In genomic region chr10:125158528-125159485, GRCh38 we compare ENCODE assay signal across 8 cellular contexts. TPM values are rescaled to one million over a fixed set of nuclear protein-coding genes. Genes with fewer than 3 reads are reported as not detected.
A peak's percentile ranks its signal among the peaks of the same experiment; 100 is the strongest.
DNase-seq lines count a peak whose midpoint lies in the region; ATAC-seq and TF ChIP-seq lines count a peak whose summit lies in the region.

No MANE protein-coding gene starts in this region.

- H3K9ac ChIP-seq in HUES48 (ENCODE audit: low read depth, low read length): peak overlapping the region; percentile 88

- H3K4me3 ChIP-seq in HUES48 (ENCODE audit: low read depth, low read length): peak overlapping the region; percentile 81
- peak overlapping the region; percentile 80 to 87 for H3K4me3 ChIP-seq in neutrophil (ENCODE audit: low read depth in 1 of 2, low read length in 1 of 2)

- peaks cover 5% of the 10 kb centered on the region for H3K36me3 Mint-ChIP-seq in activated T-helper 17 cell treated with anti-CD3 and anti-CD28 coated beads, Interleukin-2, amount 50 U/mL, for 72 hours (ENCODE audit: low read depth)
- no peaks in the 10 kb centered on the region for H3K36me3 Mint-ChIP-seq in glutamatergic neuron (ENCODE audit: unreplicated experiment)

- no peaks in the 10 kb centered on the region for H3K27me3 ChIP-seq in HUES48 (ENCODE audit: control insufficient read depth, insufficient read depth, low read length)
- H3K27me3 ChIP-seq in neutrophil: peaks cover 19% of the 10 kb centered on the region

- ATAC-seq in activated T-helper 17 cell treated with anti-CD3 and anti-CD28 coated beads, Interleukin-2, amount 50 U/mL, for 72 hours (replicated peaks): no peak
- no peak for ATAC-seq in HG03342 (IDR thresholded peaks at IDR 0.05; ENCODE audit: unreplicated experiment)

- no peaks in the 10 kb centered on the region for H3K9me3 Mint-ChIP-seq in activated T-helper 17 cell treated with anti-CD3 and anti-CD28 coated beads, Interleukin-2, amount 50 U/mL, for 72 hours
- peaks cover 12% of the 10 kb centered on the region for H3K9me3 Mint-ChIP-seq in glutamatergic neuron (ENCODE audit: unreplicated experiment)

- H3K27ac Mint-ChIP-seq in activated T-helper 17 cell treated with anti-CD3 and anti-CD28 coated beads, Interleukin-2, amount 50 U/mL, for 72 hours: no peak overlapping the region
- H3K27ac Mint-ChIP-seq in glutamatergic neuron (ENCODE audit: unreplicated experiment): peak overlapping the region; percentile 96

- H3K27ac ChIP-seq in HUES48 (ENCODE audit: low read depth, low read length) (peak overlapping the region; percentile 94), neutrophil (peak overlapping the region; percentile 94)

- TF ChIP-seq CTCF in glutamatergic neuron (IDR thresholded peaks at IDR 0.05; ENCODE audit: partially characterized antibody, unreplicated experiment) (no peak), neutrophil (IDR thresholded peaks at IDR 0.05) (no peak)

- peak; percentile 79 for DNase-seq in EH (ENCODE audit: low read depth)
- no peak for DNase-seq in glutamatergic neuron
- no peak for DNase-seq in NCI-H2196 treated with DMSO at 0.1 percent for 48 hours (lab: John Stamatoyannopoulos, UW; ENCODE audit: unreplicated experiment)
- no peak for DNase-seq in NCI-H1930 (lab: John Stamatoyannopoulos, UW)

- H3K9me3 ChIP-seq in HUES48 (ENCODE audit: control insufficient read depth, insufficient read depth, low read length) (no peaks in the 10 kb centered on the region), neutrophil (no peaks in the 10 kb centered on the region)

- peaks cover 44% of the 10 kb centered on the region for H3K27me3 Mint-ChIP-seq in activated T-helper 17 cell treated with anti-CD3 and anti-CD28 coated beads, Interleukin-2, amount 50 U/mL, for 72 hours
- peaks cover 15% of the 10 kb centered on the region for H3K27me3 Mint-ChIP-seq in glutamatergic neuron (ENCODE audit: unreplicated experiment)

- peak overlapping the region; percentile 65 for H3K4me3 Mint-ChIP-seq in activated T-helper 17 cell treated with anti-CD3 and anti-CD28 coated beads, Interleukin-2, amount 50 U/mL, for 72 hours
- H3K4me3 Mint-ChIP-seq in glutamatergic neuron (ENCODE audit: unreplicated experiment): peak overlapping the region; percentile 97

- H3K4me1 Mint-ChIP-seq in activated T-helper 17 cell treated with anti-CD3 and anti-CD28 coated beads, Interleukin-2, amount 50 U/mL, for 72 hours: no peaks in the 10 kb centered on the region
- peaks cover 38% of the 10 kb centered on the region for H3K4me1 Mint-ChIP-seq in glutamatergic neuron (ENCODE audit: low read depth, unreplicated experiment)

- no peaks in the 10 kb centered on the region for H3K36me3 ChIP-seq in HUES48 (ENCODE audit: control insufficient read depth, insufficient read depth, low read length)
- no peaks in the 10 kb centered on the region for H3K36me3 ChIP-seq in neutrophil

- H3K4me1 ChIP-seq in HUES48 (ENCODE audit: control insufficient read depth, insufficient read depth, low read length) (peaks cover 38% of the 10 kb centered on the region), neutrophil (ENCODE audit: control insufficient read depth in 1 of 2, insufficient read depth in 1 of 2, low read depth in 1 of 2, low read length in 1 of 2) (peaks cover 44 to 52% of the 10 kb centered on the region in 2 experiments)

RNA-seq across cellular contexts. Expression of gene CTBP2, which starts 1.6 kb away (rescaled TPM):
- total RNA-seq in activated T-helper 17 cell treated with anti-CD3 and anti-CD28 coated beads, Interleukin-2, amount 50 U/mL, for 72 hours: 1 to 10 TPM in 1 of 2 donors, under 1 TPM in 1; 0.74 to 1.1 TPM
- total RNA-seq in glutamatergic neuron (ENCODE audit: unreplicated experiment): 174 TPM

Comparison
In these comparisons a context has a peak if more than half of its experiments do, and no peak if none do; other contexts are left out.
1. RNA of gene CTBP2, which starts 1.6 kb away (total RNA-seq): 174 TPM in glutamatergic neuron (single experiment); 0.74 to 1.1 TPM in activated T-helper 17 cell treated with anti-CD3 and anti-CD28 coated beads, Interleukin-2, amount 50 U/mL, for 72 hours; every median in the first group is over 10 times any median in the second.